ENCODE assay signal across 22 cellular contexts in genomic region chr2:44369392-44369791, GRCh38. TPM values are rescaled to one million over a fixed set of nuclear protein-coding genes. Genes with fewer than 3 reads are reported as not detected.
A peak's percentile ranks its signal among the peaks of the same experiment; 100 is the strongest.
DNase-seq lines count a peak whose midpoint lies in the region; ATAC-seq, FAIRE-seq and TF ChIP-seq lines count a peak whose summit lies in the region.
"Had no signal": no experiment of that assay in that cellular context is flagged by ENCODE, and none has a peak within 500 bp of the region (broad histone marks: within the 10 kb centered on the region; RNA-seq: fewer than 3 reads in every experiment).

No MANE protein-coding gene starts in this region.

- no peak overlapping the region for H3K4me3 Mint-ChIP-seq in activated CD4-positive, alpha-beta T cell treated with anti-CD3 and anti-CD28 coated beads for 36 hours
- H3K4me3 Mint-ChIP-seq: B cell; CD4-positive, alpha-beta T cell; CD8-positive, alpha-beta T cell had no signal

- no peaks in the 10 kb centered on the region for H3K9me3 ChIP-seq in keratinocyte (ENCODE audit: control insufficient read depth, low read depth, low read length)
- H3K9me3 ChIP-seq: Caco-2 had no signal

- DNase-seq in activated CD4-positive, alpha-beta T cell treated with anti-CD3 and anti-CD28 coated beads for 36 hours, result no peak
- DNase-seq in activated CD4-positive, alpha-beta T cell treated with anti-CD3 and anti-CD28 coated beads for 4 hours, result no peak
- no peak for DNase-seq in GM19239 (ENCODE audit: insufficient read length, low spot score)
- DNase-seq in NCI-H69 (lab: John Stamatoyannopoulos, UW), result peak; percentile 1
- DNase-seq in keratinocyte (ENCODE audit: low read depth, low spot score), result no peak
- no peak for DNase-seq in activated CD4-positive, CD25-positive, alpha-beta regulatory T cell treated with anti-CD3 and anti-CD28 coated beads, Interleukin-2, amount 50 U/mL, for 72 hours
- no peak for DNase-seq in GM20000 (ENCODE audit: low spot score)
- DNase-seq: ACHN; Caco-2; Calu3; CD4-positive, alpha-beta T cell; CD8-positive, alpha-beta T cell; DMS79 treated with DMSO at 0.1 percent for 48 hours; GF-D8 had no signal

- CTCF ChIA-PET in activated CD4-positive, alpha-beta T cell treated with anti-CD3 and anti-CD28 coated beads for 36 hours (lab: Charles Lee), result interaction anchor here (0.6 to 1.6 kb wide), 3 partner anchors 23 to 329 kb away, joined by 3 read pairs; no protein-coding TSS in a partner anchor

- no peak overlapping the region for H3K4me3 ChIP-seq in keratinocyte (ENCODE audit: control insufficient read depth in 2 of 3, extremely low read depth in 1 of 3, insufficient read depth in 2 of 3, low read depth in 1 of 3, low read length in 3 of 3)
- H3K4me3 ChIP-seq: BLaER1 treated with 17β-estradiol and CSF1 and Interleukin-3, amounts not matched to agents 10 nM and 100 nM had no signal

- peaks cover 27% of the 10 kb centered on the region for H3K79me2 ChIP-seq in keratinocyte (ENCODE audit: control insufficient read depth, insufficient read depth, low read length)

- H3K27me3 ChIP-seq in keratinocyte (ENCODE audit: control insufficient read depth, extremely low read depth, insufficient read depth, low read length), result no peaks in the 10 kb centered on the region
- H3K27me3 ChIP-seq: BLaER1 treated with 17β-estradiol and CSF1 and Interleukin-3, amounts not matched to agents 10 nM and 100 nM had no signal

- dilution Hi-C loops in keratinocyte (cut with MboI; ENCODE audit: extremely low pct_ligation_motif_present, low sequenced_read_pairs), result no loop called here

- no peak overlapping the region for H3K27ac ChIP-seq in keratinocyte (ENCODE audit: control insufficient read depth, insufficient read depth, low read length)
- H3K27ac ChIP-seq: 22Rv1; BLaER1 treated with 17β-estradiol and CSF1 and Interleukin-3, amounts not matched to agents 10 nM and 100 nM; C4-2B had no signal

- TF ChIP-seq CTCF in keratinocyte (optimal IDR thresholded peaks at IDR 0.05 in 1 of 3, IDR thresholded peaks at IDR 0.05 in 1 of 3, conservative IDR thresholded peaks at IDR 0.05 in 1 of 3; ENCODE audit: extremely low read depth in 1 of 3, insufficient read depth in 2 of 3, low read length in 3 of 3) (no peak), GM20000 (IDR thresholded peaks at IDR 0.05; ENCODE audit: extremely low read depth, missing control alignments) (no peak)

- H3K36me3 ChIP-seq in keratinocyte (ENCODE audit: control insufficient read depth in 2 of 2, extremely low read depth in 1 of 2, insufficient read depth in 2 of 2, low read length in 2 of 2), result no peaks in the 10 kb centered on the region

- no peak overlapping the region for H3K9ac ChIP-seq in keratinocyte (ENCODE audit: control insufficient read depth, extremely low read depth, insufficient read depth, low read length)
- H3K9ac ChIP-seq: BLaER1 treated with 17β-estradiol and CSF1 and Interleukin-3, amounts not matched to agents 10 nM and 100 nM had no signal

- peak; percentile 57 for ATAC-seq in activated CD4-positive, alpha-beta T cell treated with anti-CD3 and anti-CD28 coated beads for 36 hours
- ATAC-seq in GM21423 (IDR thresholded peaks at IDR 0.05; ENCODE audit: unreplicated experiment), result no peak
- ATAC-seq: CD8-positive, alpha-beta T cell had no signal

- H3K36me3 Mint-ChIP-seq in activated CD4-positive, alpha-beta T cell treated with anti-CD3 and anti-CD28 coated beads for 36 hours (ENCODE audit: low read depth), result peaks cover 14% of the 10 kb centered on the region

- H3K9me3 Mint-ChIP-seq in activated CD4-positive, alpha-beta T cell treated with anti-CD3 and anti-CD28 coated beads for 36 hours (ENCODE audit: low read depth), result no peaks in the 10 kb centered on the region
- H3K9me3 Mint-ChIP-seq: CD4-positive, alpha-beta T cell; CD8-positive, alpha-beta T cell had no signal

- H3K27me3 Mint-ChIP-seq in activated CD4-positive, alpha-beta T cell treated with anti-CD3 and anti-CD28 coated beads for 36 hours, result no peaks in the 10 kb centered on the region
- H3K27me3 Mint-ChIP-seq: B cell; CD4-positive, alpha-beta T cell had no signal

- intact Hi-C loops in activated CD4-positive, alpha-beta T cell treated with anti-CD3 and anti-CD28 coated beads for 36 hours (cut with DNase I, micrococcal nuclease), result loop anchor here (10.0 kb wide), 3 partner anchors 125 to 1195 kb away; no protein-coding TSS in a partner anchor

- H3K27ac Mint-ChIP-seq in activated CD4-positive, alpha-beta T cell treated with anti-CD3 and anti-CD28 coated beads for 36 hours, result no peak overlapping the region
- H3K27ac Mint-ChIP-seq: B cell; CD4-positive, alpha-beta T cell; CD8-positive, alpha-beta T cell had no signal

- H4K20me1 ChIP-seq in keratinocyte (ENCODE audit: control insufficient read depth, extremely low read depth, insufficient read depth, low read length), result no peaks in the 10 kb centered on the region

- H3K4me2 ChIP-seq in keratinocyte (ENCODE audit: control insufficient read depth, extremely low read depth, insufficient read depth, low read depth, low read length), result no peak overlapping the region
- H3K4me2 ChIP-seq: BLaER1 treated with 17β-estradiol and CSF1 and Interleukin-3, amounts not matched to agents 10 nM and 100 nM had no signal

- no peaks in the 10 kb centered on the region for H3K9me1 ChIP-seq in keratinocyte (ENCODE audit: control insufficient read depth, extremely low read depth, insufficient read depth, low read length)

- no peaks in the 10 kb centered on the region for H3K4me1 ChIP-seq in keratinocyte (ENCODE audit: control insufficient read depth, extremely low read depth, insufficient read depth, low read length)
- H3K4me1 ChIP-seq: Caco-2 had no signal

- H3K4me1 Mint-ChIP-seq in activated CD4-positive, alpha-beta T cell treated with anti-CD3 and anti-CD28 coated beads for 36 hours, result peaks cover 38% of the 10 kb centered on the region
- H3K4me1 Mint-ChIP-seq: B cell had no signal

- POLR2A ChIA-PET in activated CD4-positive, alpha-beta T cell treated with anti-CD3 and anti-CD28 coated beads for 36 hours (lab: Charles Lee), result no interaction called here

- H2AFZ ChIP-seq in keratinocyte (ENCODE audit: control insufficient read depth, low read length), result no peak overlapping the region

- FAIRE-seq in GM19239 (lab: Jason Lieb, UNC) (peak; percentile 33), keratinocyte (lab: Jason Lieb, UNC) (peak; percentile 5)
- FAIRE-seq: D721Med, G401.6, GM12892 had no signal

RNA-seq across cellular contexts. Expression of gene CAMKMT, which starts 7.6 kb away (rescaled TPM):
- total RNA-seq in activated CD4-positive, alpha-beta T cell treated with anti-CD3 and anti-CD28 coated beads for 36 hours, result 10 to 100 TPM; 10.8 to 13.3 TPM
- polyA plus RNA-seq in keratinocyte, result 6.7 to 9.9 TPM (median 8.8 TPM) in 3 replicates
- 6.0 TPM for polyA plus RNA-seq in keratinocyte (2011; ENCODE audit: low read depth)
- 8.3 and 16.5 TPM in 2 replicates for polyA plus RNA-seq in keratinocyte (2011; cell fraction: cytosol; rRNA removed)
- 10.8 and 11.1 TPM in 2 replicates for polyA plus RNA-seq in keratinocyte (2011; cell fraction: nucleus; rRNA removed)
- 6.6 and 7.4 TPM in 2 replicates for polyA plus RNA-seq in keratinocyte (2012; ENCODE audit: low replicate concordance)
- polyA minus RNA-seq in keratinocyte, result 1.1 to 17.6 TPM (median 8.2 TPM) in 3 replicates
- polyA minus RNA-seq in keratinocyte (2011; cell fraction: cytosol; rRNA and poly(A)+ RNA removed), result 10.6 TPM
- polyA minus RNA-seq in keratinocyte (2011; cell fraction: nucleus; rRNA and poly(A)+ RNA removed), result 18.6 and 34.3 TPM in 2 replicates

RNA-seq across cellular contexts. Expression of gene PREPL, which starts 8.1 kb away (rescaled TPM):
- total RNA-seq in activated CD4-positive, alpha-beta T cell treated with anti-CD3 and anti-CD28 coated beads for 36 hours, result 10 to 100 TPM; 31.5 to 38.6 TPM
- 20.0 to 36.4 TPM (median 29.1 TPM) in 3 replicates for polyA plus RNA-seq in keratinocyte
- polyA plus RNA-seq in keratinocyte (2011; ENCODE audit: low read depth), result 34.0 TPM
- 15.1 and 31.8 TPM in 2 replicates for polyA plus RNA-seq in keratinocyte (2011; cell fraction: cytosol; rRNA removed)
- polyA plus RNA-seq in keratinocyte (2011; cell fraction: nucleus; rRNA removed), result 34.9 and 46.0 TPM in 2 replicates
- polyA plus RNA-seq in keratinocyte (2012; ENCODE audit: low replicate concordance), result 17.6 and 21.0 TPM in 2 replicates
- polyA minus RNA-seq in keratinocyte, result 6.5 to 38.5 TPM (median 25.1 TPM) in 3 replicates
- polyA minus RNA-seq in keratinocyte (2011; cell fraction: cytosol; rRNA and poly(A)+ RNA removed), result 23.2 TPM
- polyA minus RNA-seq in keratinocyte (2011; cell fraction: nucleus; rRNA and poly(A)+ RNA removed), result 25.0 and 49.2 TPM in 2 replicates
